ENCODE assay signal across 8 cellular contexts in the genomic region with DNA sequence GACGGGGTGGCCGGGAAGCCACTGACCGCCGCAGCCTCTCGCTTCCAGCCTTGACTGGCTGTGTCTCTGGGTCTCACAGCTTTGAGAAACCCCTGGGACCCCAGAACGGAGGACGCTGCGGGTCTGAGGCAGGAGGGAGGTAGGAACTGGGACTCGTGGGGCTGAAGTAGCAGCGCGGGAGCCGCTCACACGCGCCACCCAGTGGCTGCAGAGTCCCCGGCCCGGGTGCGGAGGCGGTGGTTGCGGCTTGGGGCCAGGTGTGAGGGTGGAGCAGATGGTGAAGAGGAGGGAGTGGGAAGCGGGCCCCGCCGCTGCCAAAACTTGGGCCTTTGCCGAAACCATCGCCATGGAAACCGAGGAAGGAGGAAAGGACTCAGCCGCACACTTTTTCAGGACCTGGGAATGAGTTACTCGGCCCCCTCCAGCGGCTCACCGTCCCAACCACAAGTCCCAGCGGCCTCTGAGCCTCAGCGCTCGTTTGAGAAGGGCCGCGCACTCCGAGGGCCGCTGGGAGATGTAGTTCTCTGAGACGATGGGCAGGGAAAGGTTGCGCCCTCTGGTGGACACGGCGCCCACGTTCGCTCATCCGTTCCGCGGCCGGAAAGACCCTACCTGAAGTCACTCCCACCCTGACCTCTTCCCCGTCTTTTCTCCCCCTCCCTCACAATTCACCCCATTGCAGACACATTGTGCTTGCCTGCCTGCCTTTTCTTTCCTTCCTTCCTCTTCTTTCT. TPM values are rescaled to one million over a fixed set of nuclear protein-coding genes. Genes with fewer than 3 reads are reported as not detected.
DNase-seq lines count a peak whose midpoint lies in the region; ATAC-seq and TF ChIP-seq lines count a peak whose summit lies in the region.

No MANE protein-coding gene starts in this region.

- peak; percentile 96 for DNase-seq in Calu3
- DNase-seq in NOMO-1 treated with DMSO at 0.1 percent for 48 hours (lab: John Stamatoyannopoulos, UW; ENCODE audit: unreplicated experiment), result peak; percentile 93
- DNase-seq in activated CD8-positive, alpha-beta memory T cell treated with anti-CD3 and anti-CD28 coated beads, Interleukin-2, amount 10 ng/mL, durations not matched to agents 7 days and 5 days, result peak; percentile 96
- DNase-seq in endodermal cell, result peak; percentile 99
- peak; percentile 89 for DNase-seq in stimulated activated CD8-positive, alpha-beta memory T cell treated with anti-CD3 and anti-CD28 coated beads, Interleukin-15, amount 100 ng/mL, for 1 hour (ENCODE audit: low read depth)

- peak overlapping the region; percentile 73 for H3K4me3 Mint-ChIP-seq in Calu3 (ENCODE audit: low read depth, unreplicated experiment)
- peak overlapping the region; percentile 78 for H3K4me3 Mint-ChIP-seq in activated CD8-positive, alpha-beta memory T cell treated with anti-CD3 and anti-CD28 coated beads, Interleukin-2, amount 10 ng/mL, durations not matched to agents 7 days and 5 days
- peak overlapping the region; percentile 64 for H3K4me3 Mint-ChIP-seq in endodermal cell

- peaks cover 12% of the 10 kb centered on the region for H3K4me1 ChIP-seq in HUES48 (ENCODE audit: control insufficient read depth, insufficient read depth, low read length)
- H3K4me1 ChIP-seq in endodermal cell (ENCODE audit: control insufficient read depth, insufficient read depth, low read length), result no peaks in the 10 kb centered on the region
- no peaks in the 10 kb centered on the region for H3K4me1 ChIP-seq in mesodermal cell (ENCODE audit: control insufficient read depth, insufficient read depth, low read length, poor library complexity, severe bottlenecking)

- H3K4me1 Mint-ChIP-seq in Calu3 (ENCODE audit: low read depth, unreplicated experiment), result peaks cover 34% of the 10 kb centered on the region
- peaks cover 51% of the 10 kb centered on the region for H3K4me1 Mint-ChIP-seq in activated CD8-positive, alpha-beta memory T cell treated with anti-CD3 and anti-CD28 coated beads, Interleukin-2, amount 10 ng/mL, durations not matched to agents 7 days and 5 days
- no peaks in the 10 kb centered on the region for H3K4me1 Mint-ChIP-seq in endodermal cell

- H3K27me3 ChIP-seq in HUES48 (ENCODE audit: control insufficient read depth, insufficient read depth, low read length) (peaks cover 35% of the 10 kb centered on the region), endodermal cell (ENCODE audit: control insufficient read depth, insufficient read depth, low read length, poor library complexity, severe bottlenecking) (peaks cover 42% of the 10 kb centered on the region)

- H3K9me3 Mint-ChIP-seq in Calu3 (ENCODE audit: low read depth, unreplicated experiment) (no peaks in the 10 kb centered on the region), endodermal cell (no peaks in the 10 kb centered on the region)
- no peaks in the 10 kb centered on the region for H3K9me3 Mint-ChIP-seq in activated CD8-positive, alpha-beta memory T cell treated with anti-CD3 and anti-CD28 coated beads, Interleukin-2, amount 10 ng/mL, durations not matched to agents 7 days and 5 days (ENCODE audit: low read depth)

- H3K9ac ChIP-seq in HUES48 (ENCODE audit: low read depth, low read length), result no peak overlapping the region; the same call in 1 of the 2 replicates
- peak overlapping the region; percentile 47 for H3K9ac ChIP-seq in endodermal cell (ENCODE audit: extremely low read depth, low read length, poor library complexity, severe bottlenecking)

- H3K4me3 ChIP-seq in HUES48 (ENCODE audit: low read depth, low read length) (peak overlapping the region; percentile 77), endodermal cell (ENCODE audit: low read length) (peak overlapping the region; percentile 83), mesodermal cell (ENCODE audit: extremely low read depth, insufficient read depth, low read length, poor library complexity, severe bottlenecking) (peak overlapping the region; percentile 58)

- H3K27me3 Mint-ChIP-seq in Calu3 (ENCODE audit: unreplicated experiment), result peaks cover 46% of the 10 kb centered on the region
- H3K27me3 Mint-ChIP-seq in activated CD8-positive, alpha-beta memory T cell treated with anti-CD3 and anti-CD28 coated beads, Interleukin-2, amount 10 ng/mL, durations not matched to agents 7 days and 5 days, result peaks cover 36% of the 10 kb centered on the region
- H3K27me3 Mint-ChIP-seq in endodermal cell (ENCODE audit: insufficient read depth), result peaks cover 42% of the 10 kb centered on the region

- CTCF ChIA-PET in Calu3 (lab: Charles Lee), result interaction anchor here (0.7 to 1.5 kb wide), 7 partner anchors 8 to 346 kb away, joined by 3 to 14 read pairs (median 6); a partner anchor contains a TSS
- CTCF ChIA-PET in activated CD8-positive, alpha-beta memory T cell treated with anti-CD3 and anti-CD28 coated beads, Interleukin-2, amount 10 ng/mL, durations not matched to agents 7 days and 5 days (lab: Charles Lee), result interaction anchor here (0.6 to 2.8 kb wide), 22 partner anchors 8 to 222 kb away, joined by 3 to 39 read pairs (median 4); a partner anchor contains a TSS

- peak; percentile 77 for ATAC-seq in GM21447 (IDR thresholded peaks at IDR 0.05; ENCODE audit: unreplicated experiment)
- peak; percentile 85 for ATAC-seq in activated CD8-positive, alpha-beta memory T cell treated with anti-CD3 and anti-CD28 coated beads, Interleukin-2, amount 10 ng/mL, durations not matched to agents 7 days and 5 days

- peaks cover 19% of the 10 kb centered on the region for H3K36me3 ChIP-seq in HUES48 (ENCODE audit: control insufficient read depth, insufficient read depth, low read length)
- peaks cover 14% of the 10 kb centered on the region for H3K36me3 ChIP-seq in endodermal cell (ENCODE audit: control insufficient read depth, insufficient read depth, low read length)
- H3K36me3 ChIP-seq in mesodermal cell (ENCODE audit: control insufficient read depth, insufficient read depth, low read length), result peaks cover 23% of the 10 kb centered on the region

- H3K9me3 ChIP-seq in HUES48 (ENCODE audit: control insufficient read depth, insufficient read depth, low read length) (no peaks in the 10 kb centered on the region), endodermal cell (ENCODE audit: control insufficient read depth, low read length) (no peaks in the 10 kb centered on the region), mesodermal cell (ENCODE audit: control insufficient read depth, low read length) (no peaks in the 10 kb centered on the region)

- peak overlapping the region; percentile 82 for H3K27ac ChIP-seq in HUES48 (ENCODE audit: low read depth, low read length)
- H3K27ac ChIP-seq in endodermal cell (ENCODE audit: low read depth, low read length), result peak overlapping the region; percentile 60
- H3K27ac ChIP-seq in mesodermal cell (ENCODE audit: low read depth, low read length, severe bottlenecking), result peak overlapping the region; percentile 69

- intact Hi-C loops in Calu3 (cut with micrococcal nuclease; ENCODE audit: unreplicated experiment), result loop anchor here (1.0 kb wide), 1 partner anchor 51 kb away; no protein-coding TSS in a partner anchor

- TF ChIP-seq CTCF in Calu3 (IDR thresholded peaks at IDR 0.05; ENCODE audit: unreplicated experiment) (peak; percentile 93), endodermal cell (conservative IDR thresholded peaks at IDR 0.05) (peak; percentile 90)

- peaks cover 43% of the 10 kb centered on the region for H3K36me3 Mint-ChIP-seq in Calu3 (ENCODE audit: insufficient read depth, unreplicated experiment)
- peaks cover 11% of the 10 kb centered on the region for H3K36me3 Mint-ChIP-seq in activated CD8-positive, alpha-beta memory T cell treated with anti-CD3 and anti-CD28 coated beads, Interleukin-2, amount 10 ng/mL, durations not matched to agents 7 days and 5 days
- peaks cover 25% of the 10 kb centered on the region for H3K36me3 Mint-ChIP-seq in endodermal cell (ENCODE audit: low read depth)

- WGBS in endodermal cell (ENCODE audit: insufficient coverage in 1 of 2, insufficient read length in 1 of 2), 2 experiments, result 0% methylated on average over 40 to 45 of the region's 47 CpGs
- WGBS in mesodermal cell (ENCODE audit: insufficient coverage in 2 of 2), 2 experiments, result 0% methylated on average over 38 to 42 of the region's 47 CpGs

- peak overlapping the region; percentile 24 for H3K27ac Mint-ChIP-seq in Calu3 (ENCODE audit: unreplicated experiment)
- peak overlapping the region; percentile 80 for H3K27ac Mint-ChIP-seq in activated CD8-positive, alpha-beta memory T cell treated with anti-CD3 and anti-CD28 coated beads, Interleukin-2, amount 10 ng/mL, durations not matched to agents 7 days and 5 days
- peak overlapping the region; percentile 88 for H3K27ac Mint-ChIP-seq in endodermal cell

- BruUV-seq in Calu3 (replicated peaks; lab: Mats Ljungman, UMichigan), result no TSS peak

RNA-seq across cellular contexts. Expression of a gene that starts 2.2 kb away (rescaled TPM):
- total RNA-seq in Calu3 (2022), result not detected in 2 replicates
- under 1 TPM; 0.19 to 0.55 TPM for total RNA-seq in activated CD8-positive, alpha-beta memory T cell treated with anti-CD3 and anti-CD28 coated beads, Interleukin-2, amount 10 ng/mL, durations not matched to agents 7 days and 5 days
- under 1 TPM; 0.22 to 0.33 TPM for total RNA-seq in endodermal cell
- 1.00 TPM for polyA plus RNA-seq in endodermal cell (2013, experiment 1 of 2)
- polyA plus RNA-seq in endodermal cell (2013, experiment 2 of 2), result 1.1 TPM
- 0.88 TPM for polyA plus RNA-seq in mesodermal cell (2013, experiment 1 of 2)
- 0.71 TPM for polyA plus RNA-seq in mesodermal cell (2013, experiment 2 of 2)

RNA-seq across cellular contexts. Expression of a gene that starts 8.1 kb away (rescaled TPM):
- total RNA-seq in Calu3 (2022) (127 and 141 TPM in 2 replicates), endodermal cell (100 to 1,000 TPM; 128 to 133 TPM)
- total RNA-seq in activated CD8-positive, alpha-beta memory T cell treated with anti-CD3 and anti-CD28 coated beads, Interleukin-2, amount 10 ng/mL, durations not matched to agents 7 days and 5 days, result 100 to 1,000 TPM; 148 to 158 TPM
- 100 TPM for polyA plus RNA-seq in endodermal cell (2013, experiment 1 of 2)
- 90.8 TPM for polyA plus RNA-seq in endodermal cell (2013, experiment 2 of 2)
- polyA plus RNA-seq in mesodermal cell (2013, experiment 1 of 2), result 87.5 TPM
- polyA plus RNA-seq in mesodermal cell (2013, experiment 2 of 2), result 77.2 TPM

RNA-seq across cellular contexts. Expression of a gene that starts 9.5 kb away (rescaled TPM):
- total RNA-seq in Calu3 (2022) (34.4 and 36.1 TPM in 2 replicates), endodermal cell (10 to 100 TPM; 52.8 to 57.1 TPM)
- 10 to 100 TPM; 37.2 to 45.2 TPM for total RNA-seq in activated CD8-positive, alpha-beta memory T cell treated with anti-CD3 and anti-CD28 coated beads, Interleukin-2, amount 10 ng/mL, durations not matched to agents 7 days and 5 days
- polyA plus RNA-seq in endodermal cell (2013, experiment 1 of 2), result 27.4 TPM
- polyA plus RNA-seq in endodermal cell (2013, experiment 2 of 2), result 32.6 TPM
- polyA plus RNA-seq in mesodermal cell (2013, experiment 1 of 2), result 25.4 TPM
- 22.8 TPM for polyA plus RNA-seq in mesodermal cell (2013, experiment 2 of 2)

RNA-seq across cellular contexts. Expression of a gene that starts 18.3 kb away (rescaled TPM):
- total RNA-seq in Calu3 (2022) (not detected in 2 replicates), endodermal cell (under 1 TPM in 1 of 2 donors, not detected in 1; 0.18 TPM)
- not detected for total RNA-seq in activated CD8-positive, alpha-beta memory T cell treated with anti-CD3 and anti-CD28 coated beads, Interleukin-2, amount 10 ng/mL, durations not matched to agents 7 days and 5 days
- 0.53 TPM for polyA plus RNA-seq in endodermal cell (2013, experiment 1 of 2)
- polyA plus RNA-seq in endodermal cell (2013, experiment 2 of 2), result 0.41 TPM
- polyA plus RNA-seq in mesodermal cell (2013, experiment 1 of 2), result 1.0 TPM
- 1.3 TPM for polyA plus RNA-seq in mesodermal cell (2013, experiment 2 of 2)

RNA-seq across cellular contexts. Expression of a gene that starts 20.3 kb away (rescaled TPM):
- total RNA-seq in Calu3 (2022), result not detected in 2 replicates
- not detected for total RNA-seq in activated CD8-positive, alpha-beta memory T cell treated with anti-CD3 and anti-CD28 coated beads, Interleukin-2, amount 10 ng/mL, durations not matched to agents 7 days and 5 days
- total RNA-seq in endodermal cell, result not detected
- 0.64 TPM for polyA plus RNA-seq in endodermal cell (2013, experiment 1 of 2)
- 0.79 TPM for polyA plus RNA-seq in endodermal cell (2013, experiment 2 of 2)
- polyA plus RNA-seq in mesodermal cell (2013, experiment 1 of 2), result 2.0 TPM
- polyA plus RNA-seq in mesodermal cell (2013, experiment 2 of 2), result 2.1 TPM

Comparison
In these comparisons a context has a peak if more than half of its experiments do, and no peak if none do; other contexts are left out.
1. Peak in every context shown above with its lines: DNase-seq, ATAC-seq, H3K4me3 ChIP-seq and H3K27ac ChIP-seq.
2. H3K27ac Mint-ChIP-seq: peak in every context shown above with its lines; median percentile 88 in endodermal cell; 80 in activated CD8-positive, alpha-beta memory T cell treated with anti-CD3 and anti-CD28 coated beads, Interleukin-2, amount 10 ng/mL, durations not matched to agents 7 days and 5 days; 24 in Calu3.